Comparison of ENCODE assay signal across 29 cellular contexts in the genomic region with DNA sequence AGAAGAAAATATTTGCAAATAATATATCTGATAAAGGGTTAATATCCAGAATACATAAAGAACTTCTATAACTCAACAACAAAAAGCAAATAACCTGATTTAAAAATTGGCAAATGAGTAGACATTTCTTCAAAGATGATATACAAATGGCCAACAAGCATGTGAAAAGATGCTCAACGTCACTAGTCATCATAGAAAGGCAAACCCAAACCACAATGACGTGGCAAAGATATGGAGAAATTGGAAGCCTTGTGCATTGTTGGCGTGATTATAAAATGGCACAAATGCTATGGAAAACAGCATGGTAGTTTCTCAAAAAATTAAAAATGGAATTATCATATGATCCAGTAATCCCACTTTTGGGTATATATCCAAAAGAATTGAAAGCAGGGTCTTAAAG.
DNase-seq lines count a peak whose midpoint lies in the region; ATAC-seq, FAIRE-seq and TF ChIP-seq lines count a peak whose summit lies in the region.
"Had no signal": no experiment of that assay in that cellular context is flagged by ENCODE, and none has a peak within 500 bp of the region (broad histone marks: within the 10 kb centered on the region; RNA-seq: fewer than 3 reads in every experiment).

No MANE protein-coding gene starts in this region.

- H3K9ac ChIP-seq in HepG2 (ENCODE audit: insufficient read depth, low read depth, low read length) (no peak overlapping the region), colonic mucosa (ENCODE audit: low read depth in 2 of 2, low read length in 2 of 2) (no peak overlapping the region)
- H3K9ac ChIP-seq: BLaER1 had no signal

- CTCF ChIA-PET in HepG2 (lab: Yijun Ruan, JAX; ENCODE audit: low intra/inter-chr PET ratio, low total read pairs), result no interaction called here

- no peak overlapping the region for H3K4me3 ChIP-seq in HepG2 (replicated peaks in 1 of 3; ENCODE audit: insufficient read depth in 1 of 3, low read depth in 2 of 3, low read length in 3 of 3)
- H3K4me3 ChIP-seq in right lobe of liver, result no peak overlapping the region
- H3K4me3 ChIP-seq in fibroblast of mammary gland (ENCODE audit: control insufficient read depth, low read depth, low read length), result no peak overlapping the region
- H3K4me3 ChIP-seq in colonic mucosa, result no peak overlapping the region
- no peak overlapping the region for H3K4me3 ChIP-seq in effector memory CD4-positive, alpha-beta T cell (ENCODE audit: insufficient read depth, low read depth, low read length, poor library complexity, severe bottlenecking)
- H3K4me3 ChIP-seq: A549, BLaER1, GM12878 had no signal

- H3K9me3 ChIP-seq in HepG2 (ENCODE audit: low read length), result peaks cover 7% of the 10 kb centered on the region
- H3K9me3 ChIP-seq in right lobe of liver, result no peaks in the 10 kb centered on the region
- no peaks in the 10 kb centered on the region for H3K9me3 ChIP-seq in colonic mucosa
- no peaks in the 10 kb centered on the region for H3K9me3 ChIP-seq in effector memory CD4-positive, alpha-beta T cell (ENCODE audit: control insufficient read depth, low read length)
- H3K9me3 ChIP-seq: A549 had no signal

- WGBS in HepG2 (ENCODE audit: low lambda C conversion rate), result 11% methylated on average over 3 of the region's 3 CpGs
- WGBS in right lobe of liver (ENCODE audit: insufficient coverage, low coverage, low lambda C conversion rate, missing lambda C conversion rate), result 62% methylated on average over 3 of the region's 3 CpGs

- ATAC-seq in HepG2, result no peak
- no peak for ATAC-seq in right lobe of liver
- ATAC-seq in activated T-cell treated with anti-CD3 and anti-CD28 coated beads, Interleukin-2, amount 50 U/mL, for 4 hours, result no peak
- ATAC-seq: A549, GM12878 had no signal

- H3K36me3 ChIP-seq in HepG2 (replicated peaks in 1 of 2; ENCODE audit: control insufficient read depth in 1 of 2, insufficient read depth in 2 of 2, low read length in 2 of 2) (no peaks in the 10 kb centered on the region), right lobe of liver (no peaks in the 10 kb centered on the region), colonic mucosa (no peaks in the 10 kb centered on the region)
- H3K36me3 ChIP-seq in effector memory CD4-positive, alpha-beta T cell (ENCODE audit: control insufficient read depth, insufficient read depth, low read length), result no peaks in the 10 kb centered on the region

- H3K4me2 ChIP-seq in HepG2 (ENCODE audit: low read depth, low read length), result no peak overlapping the region
- H3K4me2 ChIP-seq: A549, BLaER1 had no signal

- H3K36me3 Mint-ChIP-seq in activated T-cell treated with anti-CD3 and anti-CD28 coated beads, Interleukin-2, amount 50 U/mL, for 4 hours (ENCODE audit: insufficient read depth), result no peaks in the 10 kb centered on the region
- H3K36me3 Mint-ChIP-seq: CD14-positive monocyte; CD4-positive, alpha-beta memory T cell; CD4-positive, CD25-positive, alpha-beta regulatory T cell; CD8-positive, alpha-beta memory T cell had no signal

- no peaks in the 10 kb centered on the region for H4K20me1 ChIP-seq in HepG2 (ENCODE audit: insufficient read depth, low read length)
- H4K20me1 ChIP-seq: BLaER1 had no signal

- TF ChIP-seq EP300 in HepG2 (IDR thresholded peaks at IDR 0.05; ENCODE audit: low read depth in 2 of 2, low read length in 2 of 2) (no peak), HepG2 (CRISPR knock-in tag; IDR thresholded peaks at IDR 0.05; ENCODE audit: borderline replicate concordance) (no peak)

- POLR2A ChIA-PET in HepG2 (lab: Yijun Ruan, JAX), result no interaction called here

- 0 out of 5 replicates have a peak, but pooled peaks cover 0 to 1% of the 10 kb centered on the region in 2 experiments for H3K27me3 ChIP-seq in HepG2 (ENCODE audit: control insufficient read depth in 1 of 2, insufficient read depth in 2 of 2, low read length in 2 of 2)
- H3K27me3 ChIP-seq in right lobe of liver, result no peaks in the 10 kb centered on the region
- H3K27me3 ChIP-seq in colonic mucosa, result no peaks in the 10 kb centered on the region
- no peaks in the 10 kb centered on the region for H3K27me3 ChIP-seq in effector memory CD4-positive, alpha-beta T cell (replicated peaks; ENCODE audit: control insufficient read depth, insufficient read depth, low read length, poor library complexity, severe bottlenecking)
- H3K27me3 ChIP-seq: BLaER1 had no signal

- H3K27me3 Mint-ChIP-seq in activated T-cell treated with anti-CD3 and anti-CD28 coated beads, Interleukin-2, amount 50 U/mL, for 4 hours (ENCODE audit: low read depth), result peaks cover 8% of the 10 kb centered on the region

- no peak overlapping the region for H3K4me3 Mint-ChIP-seq in activated T-cell treated with anti-CD3 and anti-CD28 coated beads, Interleukin-2, amount 50 U/mL, for 4 hours
- H3K4me3 Mint-ChIP-seq: B cell; CD14-positive monocyte; CD4-positive, alpha-beta memory T cell; CD4-positive, CD25-positive, alpha-beta regulatory T cell; CD8-positive, alpha-beta memory T cell had no signal

- H3K9me3 Mint-ChIP-seq in activated T-cell treated with anti-CD3 and anti-CD28 coated beads, Interleukin-2, amount 50 U/mL, for 4 hours, result peaks cover 5% of the 10 kb centered on the region

- H3K27ac ChIP-seq in HepG2 (ENCODE audit: extremely low read length, insufficient read depth, low read length) (no peak overlapping the region), right lobe of liver (no peak overlapping the region), colonic mucosa (no peak overlapping the region)
- H3K27ac ChIP-seq in effector memory CD4-positive, alpha-beta T cell (ENCODE audit: insufficient read depth, low read length, poor library complexity, severe bottlenecking), result no peak overlapping the region
- H3K27ac ChIP-seq: 22Rv1, A549, BLaER1 had no signal

- in situ Hi-C loops in HepG2 (cut with HindIII; ENCODE audit: extremely low pct_ligation_motif_present, low pct_unique_long_range_greater_than_20kb) (no loop called here), SK-MEL-5 (cut with HindIII; ENCODE audit: low pct_unique_long_range_greater_than_20kb, low sequenced_read_pairs) (no loop called here)

- no TSS peak for BruUV-seq in HepG2 (replicated peaks; lab: Mats Ljungman, UMichigan)

- H3K4me1 ChIP-seq in HepG2 (ENCODE audit: insufficient read depth, low read length) (no peaks in the 10 kb centered on the region), right lobe of liver (no peaks in the 10 kb centered on the region), colonic mucosa (no peaks in the 10 kb centered on the region)
- no peaks in the 10 kb centered on the region for H3K4me1 ChIP-seq in effector memory CD4-positive, alpha-beta T cell (ENCODE audit: control insufficient read depth, insufficient read depth, low read length, poor library complexity, severe bottlenecking)
- H3K4me1 ChIP-seq: A549, BLaER1 had no signal

- H3K4me1 Mint-ChIP-seq in activated T-cell treated with anti-CD3 and anti-CD28 coated beads, Interleukin-2, amount 50 U/mL, for 4 hours (ENCODE audit: low read depth), result no peaks in the 10 kb centered on the region
- H3K4me1 Mint-ChIP-seq: B cell; CD14-positive monocyte; CD4-positive, alpha-beta memory T cell; CD4-positive, CD25-positive, alpha-beta regulatory T cell; CD8-positive, alpha-beta memory T cell had no signal

- TF ChIP-seq CTCF in HepG2 (CRISPR knock-in tag; IDR thresholded peaks at IDR 0.05), result no peak
- TF ChIP-seq CTCF in right lobe of liver (IDR thresholded peaks at IDR 0.05), result no peak
- TF ChIP-seq CTCF in fibroblast of mammary gland (conservative IDR thresholded peaks at IDR 0.05; ENCODE audit: control insufficient read depth, insufficient read depth, low read depth, low read length), result no peak
- TF ChIP-seq CTCF in colonic mucosa (IDR thresholded peaks at IDR 0.05), result no peak

- no peak for TF ChIP-seq RAD21 in HepG2 (CRISPR knock-in tag; IDR thresholded peaks at IDR 0.05)

- TF ChIP-seq POLR2A in HepG2 (IDR thresholded peaks at IDR 0.05; ENCODE audit: insufficient read depth in 1 of 2, low read depth in 2 of 2, low read length in 2 of 2) (no peak), right lobe of liver (IDR thresholded peaks at IDR 0.05) (no peak)

- FAIRE-seq in HepG2 (lab: Jason Lieb, UNC), result no peak
- FAIRE-seq: A549, GM12878, GM12892, GM18507 had no signal

- DNase-seq in HepG2 (ENCODE audit: low spot score) (no peak), right lobe of liver (no peak), OCI-M1 (lab: John Stamatoyannopoulos, UW) (peak; percentile 1), SK-MEL-5 (ENCODE audit: low read depth, low spot score) (peak; percentile 55), fibroblast of mammary gland (ENCODE audit: low read depth) (peak; percentile 2), colonic mucosa (no peak)
- no peak for DNase-seq in activated T-cell treated with anti-CD3 and anti-CD28 coated beads, Interleukin-2, amount 50 U/mL, for 4 hours
- DNase-seq in effector memory CD4-positive, alpha-beta T cell, result no peak
- DNase-seq: AML-193; C1 segment of cervical spinal cord; CD4-positive, alpha-beta memory T cell; CD4-positive, CD25-positive, alpha-beta regulatory T cell; CD8-positive, alpha-beta memory T cell; COR-L47; DMS 273 treated with DMSO at 0.1 percent for 48 hours; DMS153; DMS53; DMS79; DND-41; EL; GDM1 had no signal

- intact Hi-C loops in HepG2 (cut with micrococcal nuclease; ENCODE audit: unreplicated experiment), result no loop called here
- intact Hi-C loops in right lobe of liver (cut with DNase I), result no loop called here
- intact Hi-C loops in colonic mucosa (cut with DNase I), result no loop called here

- H2AFZ ChIP-seq in HepG2 (ENCODE audit: low read length), result no peak overlapping the region

- no peaks in the 10 kb centered on the region for H3K79me2 ChIP-seq in HepG2 (ENCODE audit: insufficient read depth, low read length)

TF ChIP-seq in HepG2, 621 proteins besides CTCF, POLR2A, EP300 and RAD21:
- TF ChIP-seq CREB1 (IDR thresholded peaks at IDR 0.05), result peak; percentile 76
- no peak for TF ChIP-seq CREB1 (CRISPR knock-in tag; IDR thresholded peaks at IDR 0.05)
- TF ChIP-seq ESRRA (CRISPR knock-in tag; IDR thresholded peaks at IDR 0.05; ENCODE audit: low read depth), result no peak
- no peak for TF ChIP-seq LCORL (IDR thresholded peaks at IDR 0.05)
- no peak for TF ChIP-seq LCORL (CRISPR knock-in tag; IDR thresholded peaks at IDR 0.05)
- TF ChIP-seq XBP1 (CRISPR knock-in tag; IDR thresholded peaks at IDR 0.05), result no peak

Comparison
In these comparisons a context has a peak if more than half of its experiments do, and no peak if none do; other contexts are left out.
1. DNase-seq: peak in OCI-M1 (single experiment), SK-MEL-5 (single experiment) and fibroblast of mammary gland (single experiment); none in HepG2 (single experiment), right lobe of liver (0 of 3), activated T-cell treated with anti-CD3 and anti-CD28 coated beads, Interleukin-2, amount 50 U/mL, for 4 hours (single experiment), colonic mucosa (single experiment) and effector memory CD4-positive, alpha-beta T cell (0 of 3).